Comparison of ENCODE assay signal across 27 cellular contexts in the genomic region with DNA sequence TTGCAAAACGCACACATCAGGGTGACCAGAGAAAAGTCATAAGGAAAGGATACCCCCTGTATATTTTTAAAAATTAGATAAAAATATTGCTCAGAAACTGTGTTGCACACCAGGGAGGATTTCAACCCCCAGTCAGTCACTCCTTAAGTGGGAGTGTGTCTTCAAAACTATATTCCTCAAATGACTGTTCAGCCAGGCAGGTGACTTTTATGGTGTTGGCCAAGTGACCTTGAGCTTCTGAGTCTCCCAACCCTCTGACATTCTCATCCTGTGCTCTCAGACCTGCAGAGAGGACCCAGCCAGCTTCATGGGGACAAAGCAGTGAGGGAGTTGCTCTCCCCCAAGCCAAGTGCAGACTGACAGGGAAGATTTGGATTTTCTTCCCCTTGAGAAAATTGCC.
"Had no signal": no experiment of that assay in that cellular context is flagged by ENCODE, and none has a peak within 500 bp of the region (broad histone marks: within the 10 kb centered on the region; RNA-seq: fewer than 3 reads in every experiment).

No MANE protein-coding gene starts in this region.

- H3K4me3 Mint-ChIP-seq: activated CD4-positive, alpha-beta T cell treated with anti-CD3 and anti-CD28 coated beads, Interleukin-2, amount 10 ng/mL, durations not matched to agents 24 days and 14 days; activated CD8-positive, alpha-beta T cell treated with anti-CD3 and anti-CD28 coated beads for 36 hours; central memory CD8-positive, alpha-beta T cell; dendritic cell treated with granulocyte-macrophage colony-stimulating factor and Interleukin-4, amounts not matched to agents 40 ng/mL and 50 ng/mL, for 4 days; endodermal cell; natural killer cell; neural progenitor cell; stimulated activated naive B cell treated with anti-CD40 and anti-IgM and Interleukin-4, amounts not matched to agents 10 μg/mL and 1 μg/mL and 100 μg/mL, for 72 hours; T-helper 17 cell had no signal

- H3K27ac Mint-ChIP-seq: activated CD4-positive, alpha-beta T cell treated with anti-CD3 and anti-CD28 coated beads, Interleukin-2, amount 10 ng/mL, durations not matched to agents 24 days and 14 days; activated CD8-positive, alpha-beta T cell treated with anti-CD3 and anti-CD28 coated beads for 36 hours; endodermal cell; natural killer cell; stimulated activated naive B cell treated with anti-CD40 and anti-IgM and Interleukin-4, amounts not matched to agents 10 μg/mL and 1 μg/mL and 100 μg/mL, for 72 hours; T-helper 17 cell had no signal

- H3K4me1 ChIP-seq: left lung had no signal

- H3K27me3 Mint-ChIP-seq: activated CD4-positive, alpha-beta T cell treated with anti-CD3 and anti-CD28 coated beads, Interleukin-2, amount 10 ng/mL, durations not matched to agents 24 days and 14 days; activated CD8-positive, alpha-beta T cell treated with anti-CD3 and anti-CD28 coated beads for 36 hours; central memory CD8-positive, alpha-beta T cell; stimulated activated naive B cell treated with anti-CD40 and anti-IgM and Interleukin-4, amounts not matched to agents 10 μg/mL and 1 μg/mL and 100 μg/mL, for 72 hours; T-helper 17 cell had no signal

- H3K36me3 Mint-ChIP-seq: natural killer cell, neural progenitor cell had no signal

- H3K9me3 Mint-ChIP-seq: activated CD8-positive, alpha-beta T cell treated with anti-CD3 and anti-CD28 coated beads for 36 hours; central memory CD8-positive, alpha-beta T cell; dendritic cell treated with granulocyte-macrophage colony-stimulating factor and Interleukin-4, amounts not matched to agents 40 ng/mL and 50 ng/mL, for 4 days; endodermal cell; natural killer cell had no signal

- ATAC-seq: activated CD8-positive, alpha-beta T cell treated with anti-CD3 and anti-CD28 coated beads for 36 hours; esophagus mucosa; left lung; natural killer cell; T-helper 17 cell had no signal

- H3K9ac ChIP-seq: neural progenitor cell had no signal

- H3K27ac ChIP-seq: left lung, right atrium auricular region, WERI-Rb-1 had no signal

- H3K27me3 ChIP-seq: left lung, neural progenitor cell, right atrium auricular region, tibial nerve had no signal

- H3K9me3 ChIP-seq: left lung, right atrium auricular region, tibial nerve had no signal

- H2AFZ ChIP-seq: neural progenitor cell had no signal

- H3K36me3 ChIP-seq: left lung, neural progenitor cell, right atrium auricular region, tibial nerve, WERI-Rb-1 had no signal

- DNase-seq: activated CD4-positive, alpha-beta T cell treated with anti-CD3 and anti-CD28 coated beads, Interleukin-2, amount 10 ng/mL, durations not matched to agents 24 days and 14 days; activated CD4-positive, CD25-positive, alpha-beta regulatory T cell treated with anti-CD3 and anti-CD28 coated beads, Interleukin-2, amount 50 U/mL, for 72 hours; activated CD8-positive, alpha-beta T cell treated with anti-CD3 and anti-CD28 coated beads for 36 hours; activated effector memory CD4-positive, alpha-beta T cell treated with Interleukin-2 at 50 U/mL for 16 hours; activated naive CD4-positive, alpha-beta T cell treated with Interleukin-2 at 50 U/mL for 16 hours; activated T-cell treated with anti-CD3 and anti-CD28 coated beads, Interleukin-2, amount 50 U/mL, for 48 hours; endodermal cell; foreskin fibroblast; kidney glomerular epithelial cell; left lung; mesendoderm; natural killer cell; stimulated activated CD4-positive, alpha-beta T cell treated with anti-CD3 and anti-CD28 coated beads, Interleukin-1b, Interleukin-23, amount 100 ng/mL, for 48 hours; stimulated activated CD4-positive, alpha-beta T cell treated with anti-CD3 and anti-CD28 coated beads, Interleukin-4, amount 100 ng/mL, for 4 hours; stimulated activated CD8-positive, alpha-beta memory T cell treated with anti-CD3 and anti-CD28 coated beads, Interleukin-4, amount 100 ng/mL, for 48 hours; stimulated activated naive B cell treated with anti-CD40 and anti-IgM and Interleukin-4, amounts not matched to agents 10 μg/mL and 1 μg/mL and 100 μg/mL, for 72 hours; T-helper 17 cell; T1000; WERI-Rb-1 had no signal

- H3K4me3 ChIP-seq: left lung, lung, neural progenitor cell, right atrium auricular region, smooth muscle cell, tibial nerve had no signal

- H3K4me2 ChIP-seq: smooth muscle cell had no signal
